In the genomic region with DNA sequence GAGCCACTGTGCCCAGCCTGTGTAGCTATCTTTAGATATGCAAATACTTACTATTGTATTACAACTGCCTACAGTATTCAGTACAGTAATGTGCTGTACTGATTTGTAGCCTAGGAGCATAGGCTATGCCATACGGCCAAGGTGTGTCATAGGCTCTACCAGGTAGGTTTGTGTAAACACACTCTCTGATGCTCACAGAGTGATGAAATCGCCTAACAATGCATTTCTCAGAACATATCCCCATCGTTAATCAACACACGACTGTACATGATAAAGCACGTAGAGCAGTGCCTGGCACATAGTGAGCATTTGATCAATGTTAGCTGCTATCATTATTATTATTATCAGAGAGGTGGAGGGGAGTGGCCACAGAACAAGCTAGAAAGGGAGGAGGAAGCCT, we compare ENCODE assay signal across 15 cellular contexts.
"Had no signal": no experiment of that assay in that cellular context is flagged by ENCODE, and none has a peak within 500 bp of the region (broad histone marks: within the 10 kb centered on the region; RNA-seq: fewer than 3 reads in every experiment).

No MANE protein-coding gene starts in this region.

- H3K4me1 Mint-ChIP-seq: natural killer cell; stimulated activated memory B cell treated with anti-CD40 and anti-IgM and Interleukin-4, amounts not matched to agents 10 μg/mL and 1 μg/mL and 100 μg/mL, for 72 hours had no signal

- H3K27me3 ChIP-seq: right lobe of liver, vagina had no signal

- H3K27ac ChIP-seq: prostate gland, right lobe of liver, tibial nerve, vagina had no signal

- H3K4me3 Mint-ChIP-seq: activated CD4-positive, alpha-beta T cell treated with anti-CD3 and anti-CD28 coated beads, Interleukin-2, amount 10 ng/mL, durations not matched to agents 24 days and 14 days; activated naive CD4-positive, alpha-beta T cell treated with anti-CD3 and anti-CD28 coated beads, Interleukin-2, amount 10 ng/mL, durations not matched to agents 7 days and 5 days; activated T-helper 17 cell treated with anti-CD3 and anti-CD28 coated beads, Interleukin-2, amount 50 U/mL, for 72 hours; dendritic cell treated with granulocyte-macrophage colony-stimulating factor and Interleukin-4, amounts not matched to agents 40 ng/mL and 50 ng/mL, for 4 days; effector memory CD8-positive, alpha-beta T cell; natural killer cell; stimulated activated memory B cell treated with anti-CD40 and anti-IgM and Interleukin-4, amounts not matched to agents 10 μg/mL and 1 μg/mL and 100 μg/mL, for 72 hours; WTC11 had no signal

- H3K9me3 Mint-ChIP-seq: activated naive CD4-positive, alpha-beta T cell treated with anti-CD3 and anti-CD28 coated beads, Interleukin-2, amount 10 ng/mL, durations not matched to agents 7 days and 5 days; activated T-helper 17 cell treated with anti-CD3 and anti-CD28 coated beads, Interleukin-2, amount 50 U/mL, for 72 hours; dendritic cell treated with granulocyte-macrophage colony-stimulating factor and Interleukin-4, amounts not matched to agents 40 ng/mL and 50 ng/mL, for 4 days; effector memory CD8-positive, alpha-beta T cell; natural killer cell; stimulated activated memory B cell treated with anti-CD40 and anti-IgM and Interleukin-4, amounts not matched to agents 10 μg/mL and 1 μg/mL and 100 μg/mL, for 72 hours had no signal

- H3K36me3 ChIP-seq: prostate gland, right lobe of liver, tibial nerve, vagina had no signal

- H3K9me3 ChIP-seq: mucosa of descending colon, prostate gland, right lobe of liver, vagina had no signal

- H3K4me1 ChIP-seq: prostate gland, right lobe of liver, tibial nerve, vagina had no signal

- H3K4me3 ChIP-seq: mucosa of descending colon, prostate gland, right lobe of liver, tibial nerve, vagina had no signal

- DNase-seq: activated CD4-positive, alpha-beta T cell treated with anti-CD3 and anti-CD28 coated beads, Interleukin-2, amount 10 ng/mL, durations not matched to agents 24 days and 14 days; activated CD8-positive, alpha-beta memory T cell treated with anti-CD3 and anti-CD28 coated beads for 24 hours; activated naive CD4-positive, alpha-beta T cell treated with anti-CD3 and anti-CD28 coated beads, Interleukin-2, amount 10 ng/mL, durations not matched to agents 7 days and 5 days; effector memory CD8-positive, alpha-beta T cell; left cardiac atrium; mucosa of descending colon; natural killer cell; right lobe of liver had no signal

- H3K36me3 Mint-ChIP-seq: activated naive CD4-positive, alpha-beta T cell treated with anti-CD3 and anti-CD28 coated beads, Interleukin-2, amount 10 ng/mL, durations not matched to agents 7 days and 5 days; natural killer cell; stimulated activated memory B cell treated with anti-CD40 and anti-IgM and Interleukin-4, amounts not matched to agents 10 μg/mL and 1 μg/mL and 100 μg/mL, for 72 hours; WTC11 had no signal

- H3K27ac Mint-ChIP-seq: activated CD4-positive, alpha-beta T cell treated with anti-CD3 and anti-CD28 coated beads, Interleukin-2, amount 10 ng/mL, durations not matched to agents 24 days and 14 days; activated naive CD4-positive, alpha-beta T cell treated with anti-CD3 and anti-CD28 coated beads, Interleukin-2, amount 10 ng/mL, durations not matched to agents 7 days and 5 days; activated T-helper 17 cell treated with anti-CD3 and anti-CD28 coated beads, Interleukin-2, amount 50 U/mL, for 72 hours; dendritic cell treated with granulocyte-macrophage colony-stimulating factor and Interleukin-4, amounts not matched to agents 40 ng/mL and 50 ng/mL, for 4 days; effector memory CD8-positive, alpha-beta T cell; natural killer cell; stimulated activated memory B cell treated with anti-CD40 and anti-IgM and Interleukin-4, amounts not matched to agents 10 μg/mL and 1 μg/mL and 100 μg/mL, for 72 hours; WTC11 had no signal
